13 cellular contexts compared by ENCODE assay signal in genomic region chr17:19354123-19354522, GRCh38. TPM values are rescaled to one million over a fixed set of nuclear protein-coding genes. Genes with fewer than 3 reads are reported as not detected.
DNase-seq lines count a peak whose midpoint lies in the region; ATAC-seq and TF ChIP-seq lines count a peak whose summit lies in the region.
"Had no signal": no experiment of that assay in that cellular context is flagged by ENCODE, and none has a peak within 500 bp of the region (broad histone marks: within the 10 kb centered on the region; RNA-seq: fewer than 3 reads in every experiment).

No MANE protein-coding gene starts in this region.

- no peak overlapping the region for H3K4me3 ChIP-seq in breast epithelium
- H3K4me3 ChIP-seq in adipocyte (ENCODE audit: low read length) = no peak overlapping the region
- H3K4me3 ChIP-seq: adrenal gland, skin epidermis had no signal

- TF ChIP-seq CTCF in MCF 10A (IDR thresholded peaks at IDR 0.05; ENCODE audit: unreplicated experiment) = no peak
- no peak for TF ChIP-seq CTCF in breast epithelium (IDR thresholded peaks at IDR 0.05)

- POLR2A ChIA-PET in MCF 10A (lab: Yijun Ruan, JAX) = interaction anchor here (0.9 to 1.4 kb wide), 4 partner anchors 8 to 94 kb away, joined by 3 to 13 read pairs (median 3); partner anchors contain the start of gene B9D1

- no peak for TF ChIP-seq POLR2A in breast epithelium (IDR thresholded peaks at IDR 0.05)

- intact Hi-C loops in MCF 10A (cut with micrococcal nuclease) (no loop called here), breast epithelium (cut with DNase I; ENCODE audit: low total_unique reads) (no loop called here)

- no peaks in the 10 kb centered on the region for H3K4me1 ChIP-seq in breast epithelium
- H3K4me1 ChIP-seq in adipocyte (ENCODE audit: control insufficient read depth, insufficient read depth, low read length) = no peaks in the 10 kb centered on the region
- H3K4me1 ChIP-seq: adrenal gland had no signal

- H3K27ac ChIP-seq in breast epithelium = no peak overlapping the region
- H3K27ac ChIP-seq: adrenal gland, VCaP had no signal

- BruUV-seq in MCF 10A (replicated peaks; lab: Mats Ljungman, UMichigan) = no TSS peak

- ATAC-seq in HG03520 (IDR thresholded peaks at IDR 0.05; ENCODE audit: unreplicated experiment) = no peak

- peak overlapping the region; percentile 64 for H3K27ac Mint-ChIP-seq in MCF 10A (ENCODE audit: low read depth, unreplicated experiment)

- no peaks in the 10 kb centered on the region for H3K9me3 Mint-ChIP-seq in MCF 10A (ENCODE audit: unreplicated experiment)

- peak; percentile 60 for DNase-seq in MCF 10A (ENCODE audit: unreplicated experiment)
- no peak for DNase-seq in breast epithelium (ENCODE audit: low spot score in 2 of 2)
- peak; percentile 88 for DNase-seq in adipocyte (ENCODE audit: low read depth)
- peak; percentile 54 for DNase-seq in fibroblast of the conjunctiva (ENCODE audit: low read depth)
- peak; percentile 84 for DNase-seq in stromal cell of bone marrow (ENCODE audit: low read depth)
- DNase-seq in NCI-H2227 treated with DMSO at 0.1 percent for 48 hours (lab: John Stamatoyannopoulos, UW) = no peak
- DNase-seq in SIG-M5 (lab: John Stamatoyannopoulos, UW) = no peak
- DNase-seq: activated T-cell treated with anti-CD3 and anti-CD28 coated beads for 4 hours, MM.1S had no signal

- peaks cover 14% of the 10 kb centered on the region for H3K4me1 Mint-ChIP-seq in MCF 10A (ENCODE audit: insufficient read depth, unreplicated experiment)

- H3K9me3 ChIP-seq in breast epithelium (no peaks in the 10 kb centered on the region), adipocyte (ENCODE audit: control insufficient read depth, low read length) (no peaks in the 10 kb centered on the region)
- H3K9me3 ChIP-seq: adrenal gland had no signal

- no peaks in the 10 kb centered on the region for H3K27me3 ChIP-seq in breast epithelium
- no peaks in the 10 kb centered on the region for H3K27me3 ChIP-seq in adipocyte (replicated peaks; ENCODE audit: control insufficient read depth, insufficient read depth, low read length)
- H3K27me3 ChIP-seq: adrenal gland had no signal

- CTCF ChIA-PET in MCF 10A (lab: Yijun Ruan, JAX) = interaction anchor here (1.1 to 1.9 kb wide), 5 partner anchors 8 to 412 kb away, joined by 3 to 9 read pairs (median 6); partner anchors contain the start of genes B9D1 and MAPK7

- no peaks in the 10 kb centered on the region for H3K27me3 Mint-ChIP-seq in MCF 10A (ENCODE audit: insufficient read depth, unreplicated experiment)

- no peaks in the 10 kb centered on the region for H3K36me3 ChIP-seq in breast epithelium
- no peaks in the 10 kb centered on the region for H3K36me3 ChIP-seq in adipocyte (ENCODE audit: control insufficient read depth, insufficient read depth, low read length, severe bottlenecking)
- H3K36me3 ChIP-seq: adrenal gland had no signal

- no peak overlapping the region for H3K9ac ChIP-seq in adipocyte (ENCODE audit: low read length)

- H3K36me3 Mint-ChIP-seq in MCF 10A (ENCODE audit: insufficient read depth, unreplicated experiment) = peaks cover 24% of the 10 kb centered on the region

- H3K4me3 Mint-ChIP-seq in MCF 10A (ENCODE audit: unreplicated experiment) = no peak overlapping the region

RNA-seq across cellular contexts. Expression of gene B9D1, which starts 8.4 kb away (rescaled TPM):
- 30.4 and 33.0 TPM in 2 replicates for total RNA-seq in MCF 10A (2022)
- 10 to 100 TPM; 14.4 to 29.2 (median 28.4) TPM for total RNA-seq in breast epithelium

RNA-seq across cellular contexts. Expression of gene MAPK7, which starts 24.2 kb away (rescaled TPM):
- total RNA-seq in MCF 10A (2022) (14.5 and 18.2 TPM in 2 replicates), breast epithelium (10 to 100 TPM; 21.4 to 39.0 (median 22.7) TPM)

RNA-seq across cellular contexts. Expression of gene MFAP4, which starts 32.9 kb away (rescaled TPM):
- total RNA-seq in MCF 10A (2022) (not detected in 2 replicates), breast epithelium (100 to 1,000 TPM in 2 of 3 donors, 10 to 100 TPM in 1; 45.5 to 186 (median 116) TPM)

RNA-seq across cellular contexts. Expression of gene RNF112, which starts 56.9 kb away (rescaled TPM):
- total RNA-seq in MCF 10A (2022) (0.25 TPM in 1 of 2 replicates, not detected in the other), breast epithelium (1 to 10 TPM in 2 of 3 donors, under 1 TPM in 1; 0.96 to 2.9 (median 2.3) TPM)

Comparison
In these comparisons a context has a peak if more than half of its experiments do, and no peak if none do; other contexts are left out.
1. DNase-seq: peak in MCF 10A (single experiment), adipocyte (single experiment), fibroblast of the conjunctiva (single experiment) and stromal cell of bone marrow (single experiment); none in breast epithelium (0 of 2), NCI-H2227 treated with DMSO at 0.1 percent for 48 hours (single experiment) and SIG-M5 (single experiment).
2. RNA of gene MFAP4, which starts 32.9 kb away (total RNA-seq): 45.5 to 186 TPM in breast epithelium; not detected in MCF 10A; every median in the first group is over 10 times any median in the second.